Comparison of ENCODE assay signal across 1 cellular context in genomic region chr2:106140091-106140490, GRCh38.
TF ChIP-seq lines count a peak whose summit lies in the region.

No MANE protein-coding gene starts in this region.

TF ChIP-seq in GM23338, 12 proteins besides CTCF, POLR2A, EP300 and RAD21:
- no peak for TF ChIP-seq REST (IDR thresholded peaks at IDR 0.05; ENCODE audit: unreplicated experiment)
- TF ChIP-seq NANOG (IDR thresholded peaks at IDR 0.05; ENCODE audit: borderline replicate concordance): no peak
- no peak for TF ChIP-seq CREB1 (CRISPR knock-in tag; IDR thresholded peaks at IDR 0.05; ENCODE audit: low read depth)
- TF ChIP-seq ZNF462 (CRISPR knock-in tag; IDR thresholded peaks at IDR 0.05): no peak
- no peak for TF ChIP-seq ETS1 (IDR thresholded peaks at IDR 0.05)
- TF ChIP-seq ZNF114 (CRISPR knock-in tag; IDR thresholded peaks at IDR 0.05): no peak
- TF ChIP-seq STAT1 (IDR thresholded peaks at IDR 0.05; ENCODE audit: unreplicated experiment): no peak
- TF ChIP-seq JUNB (IDR thresholded peaks at IDR 0.05; ENCODE audit: unreplicated experiment): no peak
- TF ChIP-seq EZH2 (IDR thresholded peaks at IDR 0.05; ENCODE audit: low read depth, unreplicated experiment): no peak
- TF ChIP-seq POLR2AphosphoS5 (IDR thresholded peaks at IDR 0.05; ENCODE audit: low read depth): no peak
